In genomic region chr14:69937367-69937777, GRCh38 we compare ENCODE assay signal across 18 cellular contexts. TPM values are rescaled to one million over a fixed set of nuclear protein-coding genes. Genes with fewer than 3 reads are reported as not detected.
"Had no signal": no experiment of that assay in that cellular context is flagged by ENCODE, and none has a peak within 500 bp of the region (broad histone marks: within the 10 kb centered on the region; RNA-seq: fewer than 3 reads in every experiment).

No MANE protein-coding gene starts in this region.

- H3K27me3 ChIP-seq: ascending aorta, tibial nerve had no signal

- H3K4me3 ChIP-seq: ascending aorta, gastroesophageal sphincter, skin epidermis, tibial nerve had no signal

- H3K9me3 ChIP-seq: ascending aorta, gastroesophageal sphincter, tibial nerve had no signal

- FAIRE-seq: colon had no signal

- H2AFZ ChIP-seq: parathyroid adenoma had no signal

- H3K36me3 ChIP-seq: ascending aorta, gastroesophageal sphincter, tibial nerve had no signal

- DNase-seq: activated CD4-positive, alpha-beta memory T cell treated with anti-CD3 and anti-CD28 coated beads for 36 hours; activated CD4-positive, CD25-positive, alpha-beta regulatory T cell treated with anti-CD3 and anti-CD28 coated beads, Interleukin-2, amount 50 U/mL, for 72 hours; activated gamma-delta T cell; activated T-cell treated with anti-CD3 and anti-CD28 coated beads, Interleukin-2, amount 50 U/mL, for 48 hours; hypothalamus; left cardiac atrium; mammary epithelial cell; SHP77 treated with DMSO at 0.1 percent for 48 hours; T-helper 17 cell had no signal

- ATAC-seq: gastroesophageal sphincter; left cardiac atrium; natural killer cell treated with Interleukin-12 subunit alpha and Interleukin-12 subunit beta and Interleukin-15 and Interleukin-18, amount 100 ng/mL, for 72 hours; stimulated activated effector memory CD8-positive, alpha-beta T cell treated with anti-CD3 and anti-CD28 coated beads, Interleukin-12 subunit alpha, Interleukin-12 subunit beta, amount 100 ng/mL, for 72 hours; T-helper 17 cell had no signal

- H3K4me1 ChIP-seq: ascending aorta, gastroesophageal sphincter, parathyroid adenoma, tibial nerve had no signal

- H3K9ac ChIP-seq: parathyroid adenoma had no signal

- H3K27ac ChIP-seq: ascending aorta, gastroesophageal sphincter, parathyroid adenoma, skin epidermis, tibial nerve had no signal

- H3K79me2 ChIP-seq: parathyroid adenoma had no signal

RNA-seq across cellular contexts. Expression of gene SMOC1, which starts 58.2 kb away (rescaled TPM):
- total RNA-seq: activated CD4-positive, alpha-beta memory T cell treated with anti-CD3 and anti-CD28 coated beads for 36 hours; fibroblast of lung; natural killer cell treated with Interleukin-12 subunit alpha and Interleukin-12 subunit beta and Interleukin-15 and Interleukin-18, amount 100 ng/mL, for 72 hours; T-helper 17 cell had no signal
